ENCODE assay signal across 1 cellular context in the genomic region with DNA sequence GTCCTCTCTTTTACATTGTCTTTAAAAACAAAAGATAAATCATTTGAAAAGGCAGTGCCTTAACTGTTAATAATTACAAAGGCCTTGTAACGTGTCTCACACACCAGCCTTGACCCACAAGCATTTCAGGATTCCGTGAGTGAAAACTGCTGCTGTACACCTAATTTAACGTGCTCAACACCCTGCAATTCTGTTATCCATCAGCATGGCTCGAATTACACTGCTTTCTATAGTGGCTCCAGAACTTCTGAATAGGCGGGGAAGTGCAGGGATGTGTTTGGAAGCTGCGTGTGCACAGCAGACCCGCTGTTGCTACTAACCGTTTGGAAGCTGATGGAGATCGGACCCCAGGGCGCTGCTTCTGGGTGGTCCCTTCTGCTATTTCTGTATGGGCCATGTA.
TF ChIP-seq lines count a peak whose summit lies in the region.

No MANE protein-coding gene starts in this region.

TF ChIP-seq in GM23338, 12 proteins besides CTCF, POLR2A, EP300 and RAD21 (continued from another document):
- no peak for TF ChIP-seq ETS1 (IDR thresholded peaks at IDR 0.05)
- no peak for TF ChIP-seq ZNF114 (CRISPR knock-in tag; IDR thresholded peaks at IDR 0.05)
- no peak for TF ChIP-seq CREB1 (CRISPR knock-in tag; IDR thresholded peaks at IDR 0.05; ENCODE audit: low read depth)
- TF ChIP-seq EZH2phosphoT487 (IDR thresholded peaks at IDR 0.05; ENCODE audit: unreplicated experiment), result no peak
- TF ChIP-seq, protein P1, sequence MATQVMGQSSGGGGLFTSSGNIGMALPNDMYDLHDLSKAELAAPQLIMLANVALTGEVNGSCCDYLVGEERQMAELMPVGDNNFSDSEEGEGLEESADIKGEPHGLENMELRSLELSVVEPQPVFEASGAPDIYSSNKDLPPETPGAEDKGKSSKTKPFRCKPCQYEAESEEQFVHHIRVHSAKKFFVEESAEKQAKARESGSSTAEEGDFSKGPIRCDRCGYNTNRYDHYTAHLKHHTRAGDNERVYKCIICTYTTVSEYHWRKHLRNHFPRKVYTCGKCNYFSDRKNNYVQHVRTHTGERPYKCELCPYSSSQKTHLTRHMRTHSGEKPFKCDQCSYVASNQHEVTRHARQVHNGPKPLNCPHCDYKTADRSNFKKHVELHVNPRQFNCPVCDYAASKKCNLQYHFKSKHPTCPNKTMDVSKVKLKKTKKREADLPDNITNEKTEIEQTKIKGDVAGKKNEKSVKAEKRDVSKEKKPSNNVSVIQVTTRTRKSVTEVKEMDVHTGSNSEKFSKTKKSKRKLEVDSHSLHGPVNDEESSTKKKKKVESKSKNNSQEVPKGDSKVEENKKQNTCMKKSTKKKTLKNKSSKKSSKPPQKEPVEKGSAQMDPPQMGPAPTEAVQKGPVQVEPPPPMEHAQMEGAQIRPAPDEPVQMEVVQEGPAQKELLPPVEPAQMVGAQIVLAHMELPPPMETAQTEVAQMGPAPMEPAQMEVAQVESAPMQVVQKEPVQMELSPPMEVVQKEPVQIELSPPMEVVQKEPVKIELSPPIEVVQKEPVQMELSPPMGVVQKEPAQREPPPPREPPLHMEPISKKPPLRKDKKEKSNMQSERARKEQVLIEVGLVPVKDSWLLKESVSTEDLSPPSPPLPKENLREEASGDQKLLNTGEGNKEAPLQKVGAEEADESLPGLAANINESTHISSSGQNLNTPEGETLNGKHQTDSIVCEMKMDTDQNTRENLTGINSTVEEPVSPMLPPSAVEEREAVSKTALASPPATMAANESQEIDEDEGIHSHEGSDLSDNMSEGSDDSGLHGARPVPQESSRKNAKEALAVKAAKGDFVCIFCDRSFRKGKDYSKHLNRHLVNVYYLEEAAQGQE (IDR thresholded peaks at IDR 0.05; ENCODE audit: unreplicated experiment), result no peak
- TF ChIP-seq STAT1 (IDR thresholded peaks at IDR 0.05; ENCODE audit: unreplicated experiment), result no peak
- TF ChIP-seq JUNB (IDR thresholded peaks at IDR 0.05; ENCODE audit: unreplicated experiment), result no peak
- no peak for TF ChIP-seq NANOG (IDR thresholded peaks at IDR 0.05; ENCODE audit: borderline replicate concordance)
- no peak for TF ChIP-seq EZH2 (IDR thresholded peaks at IDR 0.05; ENCODE audit: low read depth, unreplicated experiment)
- no peak for TF ChIP-seq POLR2AphosphoS5 (IDR thresholded peaks at IDR 0.05; ENCODE audit: low read depth)
- TF ChIP-seq, protein P2, sequence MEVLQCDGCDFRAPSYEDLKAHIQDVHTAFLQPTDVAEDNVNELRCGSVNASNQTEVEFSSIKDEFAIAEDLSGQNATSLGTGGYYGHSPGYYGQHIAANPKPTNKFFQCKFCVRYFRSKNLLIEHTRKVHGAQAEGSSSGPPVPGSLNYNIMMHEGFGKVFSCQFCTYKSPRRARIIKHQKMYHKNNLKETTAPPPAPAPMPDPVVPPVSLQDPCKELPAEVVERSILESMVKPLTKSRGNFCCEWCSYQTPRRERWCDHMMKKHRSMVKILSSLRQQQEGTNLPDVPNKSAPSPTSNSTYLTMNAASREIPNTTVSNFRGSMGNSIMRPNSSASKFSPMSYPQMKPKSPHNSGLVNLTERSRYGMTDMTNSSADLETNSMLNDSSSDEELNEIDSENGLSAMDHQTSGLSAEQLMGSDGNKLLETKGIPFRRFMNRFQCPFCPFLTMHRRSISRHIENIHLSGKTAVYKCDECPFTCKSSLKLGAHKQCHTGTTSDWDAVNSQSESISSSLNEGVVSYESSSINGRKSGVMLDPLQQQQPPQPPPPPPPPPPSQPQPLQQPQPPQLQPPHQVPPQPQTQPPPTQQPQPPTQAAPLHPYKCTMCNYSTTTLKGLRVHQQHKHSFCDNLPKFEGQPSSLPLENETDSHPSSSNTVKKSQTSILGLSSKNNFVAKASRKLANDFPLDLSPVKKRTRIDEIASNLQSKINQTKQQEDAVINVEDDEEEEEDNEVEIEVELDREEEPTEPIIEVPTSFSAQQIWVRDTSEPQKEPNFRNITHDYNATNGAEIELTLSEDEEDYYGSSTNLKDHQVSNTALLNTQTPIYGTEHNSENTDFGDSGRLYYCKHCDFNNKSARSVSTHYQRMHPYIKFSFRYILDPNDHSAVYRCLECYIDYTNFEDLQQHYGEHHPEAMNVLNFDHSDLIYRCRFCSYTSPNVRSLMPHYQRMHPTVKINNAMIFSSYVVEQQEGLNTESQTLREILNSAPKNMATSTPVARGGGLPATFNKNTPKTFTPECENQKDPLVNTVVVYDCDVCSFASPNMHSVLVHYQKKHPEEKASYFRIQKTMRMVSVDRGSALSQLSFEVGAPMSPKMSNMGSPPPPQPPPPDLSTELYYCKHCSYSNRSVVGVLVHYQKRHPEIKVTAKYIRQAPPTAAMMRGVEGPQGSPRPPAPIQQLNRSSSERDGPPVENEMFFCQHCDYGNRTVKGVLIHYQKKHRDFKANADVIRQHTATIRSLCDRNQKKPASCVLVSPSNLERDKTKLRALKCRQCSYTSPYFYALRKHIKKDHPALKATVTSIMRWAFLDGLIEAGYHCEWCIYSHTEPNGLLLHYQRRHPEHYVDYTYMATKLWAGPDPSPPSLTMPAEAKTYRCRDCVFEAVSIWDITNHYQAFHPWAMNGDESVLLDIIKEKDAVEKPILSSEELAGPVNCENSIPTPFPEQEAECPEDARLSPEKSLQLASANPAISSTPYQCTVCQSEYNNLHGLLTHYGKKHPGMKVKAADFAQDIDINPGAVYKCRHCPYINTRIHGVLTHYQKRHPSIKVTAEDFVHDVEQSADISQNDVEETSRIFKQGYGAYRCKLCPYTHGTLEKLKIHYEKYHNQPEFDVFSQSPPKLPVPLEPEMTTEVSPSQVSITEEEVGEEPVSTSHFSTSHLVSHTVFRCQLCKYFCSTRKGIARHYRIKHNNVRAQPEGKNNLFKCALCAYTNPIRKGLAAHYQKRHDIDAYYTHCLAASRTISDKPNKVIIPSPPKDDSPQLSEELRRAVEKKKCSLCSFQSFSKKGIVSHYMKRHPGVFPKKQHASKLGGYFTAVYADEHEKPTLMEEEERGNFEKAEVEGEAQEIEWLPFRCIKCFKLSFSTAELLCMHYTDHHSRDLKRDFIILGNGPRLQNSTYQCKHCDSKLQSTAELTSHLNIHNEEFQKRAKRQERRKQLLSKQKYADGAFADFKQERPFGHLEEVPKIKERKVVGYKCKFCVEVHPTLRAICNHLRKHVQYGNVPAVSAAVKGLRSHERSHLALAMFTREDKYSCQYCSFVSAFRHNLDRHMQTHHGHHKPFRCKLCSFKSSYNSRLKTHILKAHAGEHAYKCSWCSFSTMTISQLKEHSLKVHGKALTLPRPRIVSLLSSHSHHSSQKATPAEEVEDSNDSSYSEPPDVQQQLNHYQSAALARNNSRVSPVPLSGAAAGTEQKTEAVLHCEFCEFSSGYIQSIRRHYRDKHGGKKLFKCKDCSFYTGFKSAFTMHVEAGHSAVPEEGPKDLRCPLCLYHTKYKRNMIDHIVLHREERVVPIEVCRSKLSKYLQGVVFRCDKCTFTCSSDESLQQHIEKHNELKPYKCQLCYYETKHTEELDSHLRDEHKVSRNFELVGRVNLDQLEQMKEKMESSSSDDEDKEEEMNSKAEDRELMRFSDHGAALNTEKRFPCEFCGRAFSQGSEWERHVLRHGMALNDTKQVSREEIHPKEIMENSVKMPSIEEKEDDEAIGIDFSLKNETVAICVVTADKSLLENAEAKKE (CRISPR knock-in tag; IDR thresholded peaks at IDR 0.05), result no peak
